ENCODE assay signal across 14 cellular contexts in genomic region chr2:226515344-226516055, GRCh38.
A peak's percentile ranks its signal among the peaks of the same experiment; 100 is the strongest.
DNase-seq lines count a peak whose midpoint lies in the region; ATAC-seq, FAIRE-seq and TF ChIP-seq lines count a peak whose summit lies in the region.
"Had no signal": no experiment of that assay in that cellular context is flagged by ENCODE, and none has a peak within 500 bp of the region (broad histone marks: within the 10 kb centered on the region; RNA-seq: fewer than 3 reads in every experiment).

No MANE protein-coding gene starts in this region.

- H3K9me2 ChIP-seq in SK-N-SH, result no peaks in the 10 kb centered on the region

- TF ChIP-seq POLR2A in GM12891 (IDR thresholded peaks at IDR 0.05; ENCODE audit: low read depth, low read length), result no peak
- TF ChIP-seq POLR2A in upper lobe of left lung (IDR thresholded peaks at IDR 0.05), result no peak

- H2AFZ ChIP-seq in SK-N-SH (ENCODE audit: low read depth), result peak overlapping the region; percentile 69
- H2AFZ ChIP-seq in smooth muscle cell (ENCODE audit: low read depth), result peak overlapping the region; percentile 61

- H4K20me1 ChIP-seq in SK-N-SH (ENCODE audit: insufficient read depth), result no peaks in the 10 kb centered on the region
- H4K20me1 ChIP-seq in smooth muscle cell (ENCODE audit: low read depth), result no peaks in the 10 kb centered on the region

- no peaks in the 10 kb centered on the region for H3K27me3 ChIP-seq in SK-N-SH (ENCODE audit: insufficient read depth)
- no peaks in the 10 kb centered on the region for H3K27me3 ChIP-seq in smooth muscle cell (ENCODE audit: low read depth)
- H3K27me3 ChIP-seq in upper lobe of left lung, result no peaks in the 10 kb centered on the region
- H3K27me3 ChIP-seq: gastrocnemius medialis had no signal

- 18% methylated on average over 4 of the region's 4 CpGs for WGBS in SK-N-SH (ENCODE audit: low lambda C conversion rate)
- WGBS in smooth muscle cell (ENCODE audit: low lambda C conversion rate), result 69% methylated on average over 4 of the region's 4 CpGs
- WGBS in upper lobe of left lung, 2 donors, result 74 to 78% methylated on average over 4 of the region's 4 CpGs

- DNase-seq in GM04503 (ENCODE audit: low read depth), result peak; percentile 24
- DNase-seq in SK-N-SH, result no peak
- peak; percentile 55 to 71 for DNase-seq in foreskin fibroblast
- no peak for DNase-seq in smooth muscle cell (lab: John Stamatoyannopoulos, UW; ENCODE audit: unreplicated experiment)
- DNase-seq in stimulated activated naive CD8-positive, alpha-beta T cell treated with anti-CD3 and anti-CD28 coated beads, Interleukin-15, Interleukin-2, amounts not matched to agents 100 U/mL and 50 U/mL, for 24 hours, result no peak
- no peak for DNase-seq in GM12891 (ENCODE audit: insufficient read length, low spot score)
- DNase-seq in upper lobe of left lung, result no peak
- DNase-seq: activated CD4-positive, CD25-positive, alpha-beta regulatory T cell treated with anti-CD3 and anti-CD28 coated beads, Interleukin-2, amount 50 U/mL, for 72 hours; activated CD8-positive, alpha-beta memory T cell treated with anti-CD3 and anti-CD28 coated beads, Interleukin-2, amount 50 U/mL, for 4 hours; activated naive CD8-positive, alpha-beta T cell treated with anti-CD3 and anti-CD28 coated beads, Interleukin-2, amount 50 U/mL, for 24 hours; gastrocnemius medialis; islet precursor cell; T-cell had no signal

- H3K79me2 ChIP-seq in SK-N-SH (ENCODE audit: insufficient read depth), result no peaks in the 10 kb centered on the region
- H3K79me2 ChIP-seq in smooth muscle cell (ENCODE audit: low read depth), result no peaks in the 10 kb centered on the region

- no peak for TF ChIP-seq CTCF in SK-N-SH (IDR thresholded peaks at IDR 0.05)
- no peak for TF ChIP-seq CTCF in foreskin fibroblast (IDR thresholded peaks at IDR 0.05; ENCODE audit: low read depth, low read length)
- no peak for TF ChIP-seq CTCF in smooth muscle cell (IDR thresholded peaks at IDR 0.05; ENCODE audit: borderline replicate concordance, insufficient read depth, poor library complexity, severe bottlenecking)
- no peak for TF ChIP-seq CTCF in upper lobe of left lung (IDR thresholded peaks at IDR 0.05)

- H3K27ac ChIP-seq in SK-N-SH (ENCODE audit: low read depth in 2 of 2, low read length in 1 of 2), result peak overlapping the region; percentile 60 to 66; a peak in 3 of 4 replicates
- H3K27ac ChIP-seq in smooth muscle cell (ENCODE audit: low read depth), result peak overlapping the region; percentile 62
- H3K27ac ChIP-seq in upper lobe of left lung, result no peak overlapping the region
- H3K27ac ChIP-seq: coronary artery, gastrocnemius medialis had no signal

- no peak for FAIRE-seq in GM12891 (lab: Jason Lieb, UNC)

- no peaks in the 10 kb centered on the region for H3K9me3 ChIP-seq in SK-N-SH
- peaks cover 4% of the 10 kb centered on the region for H3K9me3 ChIP-seq in smooth muscle cell (replicated peaks; ENCODE audit: low read depth)
- no peaks in the 10 kb centered on the region for H3K9me3 ChIP-seq in upper lobe of left lung
- H3K9me3 ChIP-seq: gastrocnemius medialis had no signal

- TF ChIP-seq RAD21 in SK-N-SH (IDR thresholded peaks at IDR 0.05; ENCODE audit: low read length), result no peak

- TF ChIP-seq EP300 in SK-N-SH (IDR thresholded peaks at IDR 0.05; ENCODE audit: borderline replicate concordance in 1 of 2, low read depth in 1 of 2, low read length in 1 of 2) (no peak), upper lobe of left lung (IDR thresholded peaks at IDR 0.05) (no peak)

- no peak for ATAC-seq in stimulated activated naive CD8-positive, alpha-beta T cell treated with anti-CD3 and anti-CD28 coated beads, Interleukin-15, Interleukin-2, amounts not matched to agents 100 U/mL and 50 U/mL, for 24 hours
- ATAC-seq in upper lobe of left lung (ENCODE audit: low FRiP score in 2 of 2), result no peak
- ATAC-seq: activated naive CD8-positive, alpha-beta T cell treated with anti-CD3 and anti-CD28 coated beads, Interleukin-2, amount 50 U/mL, for 24 hours; gastrocnemius medialis; T-cell had no signal

- CTCF ChIA-PET in SK-N-SH (lab: Yijun Ruan, JAX), result no interaction called here

- POLR2A ChIA-PET in SK-N-SH (lab: Yijun Ruan, JAX), result no interaction called here

- H3K36me3 ChIP-seq in SK-N-SH (replicated peaks in 1 of 2; ENCODE audit: control insufficient read depth in 1 of 2, insufficient read depth in 2 of 2, low read length in 1 of 2) (peaks cover 0 to 4% of the 10 kb centered on the region in 2 experiments), smooth muscle cell (ENCODE audit: low read depth) (peaks cover 6% of the 10 kb centered on the region), upper lobe of left lung (no peaks in the 10 kb centered on the region)
- H3K36me3 ChIP-seq: gastrocnemius medialis had no signal

- H3F3A ChIP-seq in SK-N-SH (replicated peaks; ENCODE audit: insufficient read depth) (peaks cover 11% of the 10 kb centered on the region), smooth muscle cell (ENCODE audit: low read depth) (peaks cover 3% of the 10 kb centered on the region)

- no peak overlapping the region for H3K9ac ChIP-seq in SK-N-SH
- H3K9ac ChIP-seq in smooth muscle cell (ENCODE audit: low read depth), result no peak overlapping the region

- H3K4me3 ChIP-seq in SK-N-SH (ENCODE audit: low read depth in 2 of 2, low read length in 1 of 2) (no peak overlapping the region), foreskin fibroblast (ENCODE audit: low read depth in 1 of 2, low read length in 2 of 2) (no peak overlapping the region), smooth muscle cell (no peak overlapping the region), upper lobe of left lung (no peak overlapping the region)
- H3K4me3 ChIP-seq: coronary artery, gastrocnemius medialis had no signal

- peak overlapping the region; percentile 51; the same call in 1 of the 2 replicates for H3K4me2 ChIP-seq in SK-N-SH
- peak overlapping the region; percentile 53 for H3K4me2 ChIP-seq in smooth muscle cell

- H3K4me1 ChIP-seq in SK-N-SH (ENCODE audit: control insufficient read depth in 1 of 2, insufficient read depth in 2 of 2, low read depth in 1 of 2, low read length in 1 of 2) (peaks cover 0 to 8% of the 10 kb centered on the region in 2 experiments; a peak in 2 of 4 replicates), smooth muscle cell (ENCODE audit: low read depth) (peaks cover 9% of the 10 kb centered on the region), upper lobe of left lung (no peaks in the 10 kb centered on the region)
- H3K4me1 ChIP-seq: gastrocnemius medialis had no signal

TF ChIP-seq in SK-N-SH, 30 proteins besides CTCF, POLR2A, EP300 and RAD21:
- TF ChIP-seq, protein P1, sequence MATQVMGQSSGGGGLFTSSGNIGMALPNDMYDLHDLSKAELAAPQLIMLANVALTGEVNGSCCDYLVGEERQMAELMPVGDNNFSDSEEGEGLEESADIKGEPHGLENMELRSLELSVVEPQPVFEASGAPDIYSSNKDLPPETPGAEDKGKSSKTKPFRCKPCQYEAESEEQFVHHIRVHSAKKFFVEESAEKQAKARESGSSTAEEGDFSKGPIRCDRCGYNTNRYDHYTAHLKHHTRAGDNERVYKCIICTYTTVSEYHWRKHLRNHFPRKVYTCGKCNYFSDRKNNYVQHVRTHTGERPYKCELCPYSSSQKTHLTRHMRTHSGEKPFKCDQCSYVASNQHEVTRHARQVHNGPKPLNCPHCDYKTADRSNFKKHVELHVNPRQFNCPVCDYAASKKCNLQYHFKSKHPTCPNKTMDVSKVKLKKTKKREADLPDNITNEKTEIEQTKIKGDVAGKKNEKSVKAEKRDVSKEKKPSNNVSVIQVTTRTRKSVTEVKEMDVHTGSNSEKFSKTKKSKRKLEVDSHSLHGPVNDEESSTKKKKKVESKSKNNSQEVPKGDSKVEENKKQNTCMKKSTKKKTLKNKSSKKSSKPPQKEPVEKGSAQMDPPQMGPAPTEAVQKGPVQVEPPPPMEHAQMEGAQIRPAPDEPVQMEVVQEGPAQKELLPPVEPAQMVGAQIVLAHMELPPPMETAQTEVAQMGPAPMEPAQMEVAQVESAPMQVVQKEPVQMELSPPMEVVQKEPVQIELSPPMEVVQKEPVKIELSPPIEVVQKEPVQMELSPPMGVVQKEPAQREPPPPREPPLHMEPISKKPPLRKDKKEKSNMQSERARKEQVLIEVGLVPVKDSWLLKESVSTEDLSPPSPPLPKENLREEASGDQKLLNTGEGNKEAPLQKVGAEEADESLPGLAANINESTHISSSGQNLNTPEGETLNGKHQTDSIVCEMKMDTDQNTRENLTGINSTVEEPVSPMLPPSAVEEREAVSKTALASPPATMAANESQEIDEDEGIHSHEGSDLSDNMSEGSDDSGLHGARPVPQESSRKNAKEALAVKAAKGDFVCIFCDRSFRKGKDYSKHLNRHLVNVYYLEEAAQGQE (IDR thresholded peaks at IDR 0.05; ENCODE audit: low read depth, low read length), result no peak
- peak; percentile 33; the same call in 1 of the 2 replicates for TF ChIP-seq RXRA (IDR thresholded peaks at IDR 0.05; ENCODE audit: borderline replicate concordance, low read depth)

TF ChIP-seq in GM12891, 5 proteins besides CTCF, POLR2A, EP300 and RAD21:
- TF ChIP-seq POLR2AphosphoS5 (IDR thresholded peaks at IDR 0.05; ENCODE audit: low read depth, low read length) (no peak), TAF1 (IDR thresholded peaks at IDR 0.05; ENCODE audit: low read depth, low read length) (no peak), POU2F2 (IDR thresholded peaks at IDR 0.05; ENCODE audit: low read depth, low read length) (no peak), PAX5 (IDR thresholded peaks at IDR 0.05; ENCODE audit: insufficient read depth, low read length, severe bottlenecking) (no peak), SPI1 (IDR thresholded peaks at IDR 0.05; ENCODE audit: low read depth, low read length) (no peak)
TF ChIP-seq in GM12891: peak in this region for 0.

Comparison
In these comparisons a context has a peak if more than half of its experiments do, and no peak if none do; other contexts are left out.
1. DNase-seq: peak in GM04503 (single experiment) and foreskin fibroblast (2 of 2); none in SK-N-SH (single experiment), smooth muscle cell (single experiment), stimulated activated naive CD8-positive, alpha-beta T cell treated with anti-CD3 and anti-CD28 coated beads, Interleukin-15, Interleukin-2, amounts not matched to agents 100 U/mL and 50 U/mL, for 24 hours (single experiment), GM12891 (single experiment) and upper lobe of left lung (0 of 2).
2. H3K27ac ChIP-seq: peak in SK-N-SH (2 of 2) and smooth muscle cell (single experiment); none in upper lobe of left lung (0 of 4).